Comparison of ENCODE assay signal across 2 cellular contexts in the genomic region with DNA sequence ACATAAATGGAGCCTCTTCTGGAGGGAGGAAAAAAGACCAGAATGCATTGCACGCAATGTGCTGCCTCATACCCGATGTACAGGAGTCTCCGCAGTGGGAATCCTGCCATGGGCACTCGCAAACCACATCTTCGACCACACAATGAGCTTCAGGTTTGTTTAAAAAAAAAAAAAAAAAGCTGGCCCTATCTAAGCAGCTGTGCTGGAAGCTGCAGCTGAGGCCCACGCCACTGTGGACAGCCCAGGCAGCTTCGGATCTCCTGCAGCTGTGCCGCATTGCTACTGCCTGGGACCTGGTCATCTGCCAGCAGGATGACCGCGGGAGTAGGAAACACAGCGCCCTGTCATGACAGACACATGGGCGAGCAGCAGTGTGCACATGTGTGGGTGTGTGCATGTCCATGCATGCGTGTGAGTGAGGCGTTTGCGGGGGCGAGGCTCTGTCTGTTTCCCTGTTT.
TF ChIP-seq lines count a peak whose summit lies in the region.

No MANE protein-coding gene starts in this region.

TF ChIP-seq in GM23338, 12 proteins besides CTCF, POLR2A, EP300 and RAD21 (continues in another document):
- TF ChIP-seq NANOG (IDR thresholded peaks at IDR 0.05; ENCODE audit: borderline replicate concordance) (no peak), POLR2AphosphoS5 (IDR thresholded peaks at IDR 0.05; ENCODE audit: low read depth) (no peak), ZNF114 (CRISPR knock-in tag; IDR thresholded peaks at IDR 0.05) (no peak), STAT1 (IDR thresholded peaks at IDR 0.05; ENCODE audit: unreplicated experiment) (no peak), EZH2phosphoT487 (IDR thresholded peaks at IDR 0.05; ENCODE audit: unreplicated experiment) (no peak), EZH2 (IDR thresholded peaks at IDR 0.05; ENCODE audit: low read depth, unreplicated experiment) (no peak), JUNB (IDR thresholded peaks at IDR 0.05; ENCODE audit: unreplicated experiment) (no peak)
- TF ChIP-seq, protein P1, sequence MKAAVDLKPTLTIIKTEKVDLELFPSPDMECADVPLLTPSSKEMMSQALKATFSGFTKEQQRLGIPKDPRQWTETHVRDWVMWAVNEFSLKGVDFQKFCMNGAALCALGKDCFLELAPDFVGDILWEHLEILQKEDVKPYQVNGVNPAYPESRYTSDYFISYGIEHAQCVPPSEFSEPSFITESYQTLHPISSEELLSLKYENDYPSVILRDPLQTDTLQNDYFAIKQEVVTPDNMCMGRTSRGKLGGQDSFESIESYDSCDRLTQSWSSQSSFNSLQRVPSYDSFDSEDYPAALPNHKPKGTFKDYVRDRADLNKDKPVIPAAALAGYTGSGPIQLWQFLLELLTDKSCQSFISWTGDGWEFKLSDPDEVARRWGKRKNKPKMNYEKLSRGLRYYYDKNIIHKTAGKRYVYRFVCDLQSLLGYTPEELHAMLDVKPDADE (IDR thresholded peaks at IDR 0.05) = no peak
- TF ChIP-seq, protein P2, sequence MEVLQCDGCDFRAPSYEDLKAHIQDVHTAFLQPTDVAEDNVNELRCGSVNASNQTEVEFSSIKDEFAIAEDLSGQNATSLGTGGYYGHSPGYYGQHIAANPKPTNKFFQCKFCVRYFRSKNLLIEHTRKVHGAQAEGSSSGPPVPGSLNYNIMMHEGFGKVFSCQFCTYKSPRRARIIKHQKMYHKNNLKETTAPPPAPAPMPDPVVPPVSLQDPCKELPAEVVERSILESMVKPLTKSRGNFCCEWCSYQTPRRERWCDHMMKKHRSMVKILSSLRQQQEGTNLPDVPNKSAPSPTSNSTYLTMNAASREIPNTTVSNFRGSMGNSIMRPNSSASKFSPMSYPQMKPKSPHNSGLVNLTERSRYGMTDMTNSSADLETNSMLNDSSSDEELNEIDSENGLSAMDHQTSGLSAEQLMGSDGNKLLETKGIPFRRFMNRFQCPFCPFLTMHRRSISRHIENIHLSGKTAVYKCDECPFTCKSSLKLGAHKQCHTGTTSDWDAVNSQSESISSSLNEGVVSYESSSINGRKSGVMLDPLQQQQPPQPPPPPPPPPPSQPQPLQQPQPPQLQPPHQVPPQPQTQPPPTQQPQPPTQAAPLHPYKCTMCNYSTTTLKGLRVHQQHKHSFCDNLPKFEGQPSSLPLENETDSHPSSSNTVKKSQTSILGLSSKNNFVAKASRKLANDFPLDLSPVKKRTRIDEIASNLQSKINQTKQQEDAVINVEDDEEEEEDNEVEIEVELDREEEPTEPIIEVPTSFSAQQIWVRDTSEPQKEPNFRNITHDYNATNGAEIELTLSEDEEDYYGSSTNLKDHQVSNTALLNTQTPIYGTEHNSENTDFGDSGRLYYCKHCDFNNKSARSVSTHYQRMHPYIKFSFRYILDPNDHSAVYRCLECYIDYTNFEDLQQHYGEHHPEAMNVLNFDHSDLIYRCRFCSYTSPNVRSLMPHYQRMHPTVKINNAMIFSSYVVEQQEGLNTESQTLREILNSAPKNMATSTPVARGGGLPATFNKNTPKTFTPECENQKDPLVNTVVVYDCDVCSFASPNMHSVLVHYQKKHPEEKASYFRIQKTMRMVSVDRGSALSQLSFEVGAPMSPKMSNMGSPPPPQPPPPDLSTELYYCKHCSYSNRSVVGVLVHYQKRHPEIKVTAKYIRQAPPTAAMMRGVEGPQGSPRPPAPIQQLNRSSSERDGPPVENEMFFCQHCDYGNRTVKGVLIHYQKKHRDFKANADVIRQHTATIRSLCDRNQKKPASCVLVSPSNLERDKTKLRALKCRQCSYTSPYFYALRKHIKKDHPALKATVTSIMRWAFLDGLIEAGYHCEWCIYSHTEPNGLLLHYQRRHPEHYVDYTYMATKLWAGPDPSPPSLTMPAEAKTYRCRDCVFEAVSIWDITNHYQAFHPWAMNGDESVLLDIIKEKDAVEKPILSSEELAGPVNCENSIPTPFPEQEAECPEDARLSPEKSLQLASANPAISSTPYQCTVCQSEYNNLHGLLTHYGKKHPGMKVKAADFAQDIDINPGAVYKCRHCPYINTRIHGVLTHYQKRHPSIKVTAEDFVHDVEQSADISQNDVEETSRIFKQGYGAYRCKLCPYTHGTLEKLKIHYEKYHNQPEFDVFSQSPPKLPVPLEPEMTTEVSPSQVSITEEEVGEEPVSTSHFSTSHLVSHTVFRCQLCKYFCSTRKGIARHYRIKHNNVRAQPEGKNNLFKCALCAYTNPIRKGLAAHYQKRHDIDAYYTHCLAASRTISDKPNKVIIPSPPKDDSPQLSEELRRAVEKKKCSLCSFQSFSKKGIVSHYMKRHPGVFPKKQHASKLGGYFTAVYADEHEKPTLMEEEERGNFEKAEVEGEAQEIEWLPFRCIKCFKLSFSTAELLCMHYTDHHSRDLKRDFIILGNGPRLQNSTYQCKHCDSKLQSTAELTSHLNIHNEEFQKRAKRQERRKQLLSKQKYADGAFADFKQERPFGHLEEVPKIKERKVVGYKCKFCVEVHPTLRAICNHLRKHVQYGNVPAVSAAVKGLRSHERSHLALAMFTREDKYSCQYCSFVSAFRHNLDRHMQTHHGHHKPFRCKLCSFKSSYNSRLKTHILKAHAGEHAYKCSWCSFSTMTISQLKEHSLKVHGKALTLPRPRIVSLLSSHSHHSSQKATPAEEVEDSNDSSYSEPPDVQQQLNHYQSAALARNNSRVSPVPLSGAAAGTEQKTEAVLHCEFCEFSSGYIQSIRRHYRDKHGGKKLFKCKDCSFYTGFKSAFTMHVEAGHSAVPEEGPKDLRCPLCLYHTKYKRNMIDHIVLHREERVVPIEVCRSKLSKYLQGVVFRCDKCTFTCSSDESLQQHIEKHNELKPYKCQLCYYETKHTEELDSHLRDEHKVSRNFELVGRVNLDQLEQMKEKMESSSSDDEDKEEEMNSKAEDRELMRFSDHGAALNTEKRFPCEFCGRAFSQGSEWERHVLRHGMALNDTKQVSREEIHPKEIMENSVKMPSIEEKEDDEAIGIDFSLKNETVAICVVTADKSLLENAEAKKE (CRISPR knock-in tag; IDR thresholded peaks at IDR 0.05) = no peak
- TF ChIP-seq, protein P3, sequence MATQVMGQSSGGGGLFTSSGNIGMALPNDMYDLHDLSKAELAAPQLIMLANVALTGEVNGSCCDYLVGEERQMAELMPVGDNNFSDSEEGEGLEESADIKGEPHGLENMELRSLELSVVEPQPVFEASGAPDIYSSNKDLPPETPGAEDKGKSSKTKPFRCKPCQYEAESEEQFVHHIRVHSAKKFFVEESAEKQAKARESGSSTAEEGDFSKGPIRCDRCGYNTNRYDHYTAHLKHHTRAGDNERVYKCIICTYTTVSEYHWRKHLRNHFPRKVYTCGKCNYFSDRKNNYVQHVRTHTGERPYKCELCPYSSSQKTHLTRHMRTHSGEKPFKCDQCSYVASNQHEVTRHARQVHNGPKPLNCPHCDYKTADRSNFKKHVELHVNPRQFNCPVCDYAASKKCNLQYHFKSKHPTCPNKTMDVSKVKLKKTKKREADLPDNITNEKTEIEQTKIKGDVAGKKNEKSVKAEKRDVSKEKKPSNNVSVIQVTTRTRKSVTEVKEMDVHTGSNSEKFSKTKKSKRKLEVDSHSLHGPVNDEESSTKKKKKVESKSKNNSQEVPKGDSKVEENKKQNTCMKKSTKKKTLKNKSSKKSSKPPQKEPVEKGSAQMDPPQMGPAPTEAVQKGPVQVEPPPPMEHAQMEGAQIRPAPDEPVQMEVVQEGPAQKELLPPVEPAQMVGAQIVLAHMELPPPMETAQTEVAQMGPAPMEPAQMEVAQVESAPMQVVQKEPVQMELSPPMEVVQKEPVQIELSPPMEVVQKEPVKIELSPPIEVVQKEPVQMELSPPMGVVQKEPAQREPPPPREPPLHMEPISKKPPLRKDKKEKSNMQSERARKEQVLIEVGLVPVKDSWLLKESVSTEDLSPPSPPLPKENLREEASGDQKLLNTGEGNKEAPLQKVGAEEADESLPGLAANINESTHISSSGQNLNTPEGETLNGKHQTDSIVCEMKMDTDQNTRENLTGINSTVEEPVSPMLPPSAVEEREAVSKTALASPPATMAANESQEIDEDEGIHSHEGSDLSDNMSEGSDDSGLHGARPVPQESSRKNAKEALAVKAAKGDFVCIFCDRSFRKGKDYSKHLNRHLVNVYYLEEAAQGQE (IDR thresholded peaks at IDR 0.05; ENCODE audit: unreplicated experiment) = no peak

TF ChIP-seq in SK-N-SH, 30 proteins besides CTCF, POLR2A, EP300 and RAD21:
- TF ChIP-seq MXI1 (IDR thresholded peaks at IDR 0.05; ENCODE audit: low read depth, low read length) (0 out of 2 replicates have a peak, but pooled peaks have one; percentile 39), TCF12 (IDR thresholded peaks at IDR 0.05) (no peak), ELF1 (IDR thresholded peaks at IDR 0.05) (no peak), YY1 (IDR thresholded peaks at IDR 0.05; ENCODE audit: low read depth) (no peak), FOXM1 (IDR thresholded peaks at IDR 0.05; ENCODE audit: low read depth) (no peak), FOSL2 (IDR thresholded peaks at IDR 0.05; ENCODE audit: borderline replicate concordance, low read depth) (no peak)
- TF ChIP-seq, protein P4, sequence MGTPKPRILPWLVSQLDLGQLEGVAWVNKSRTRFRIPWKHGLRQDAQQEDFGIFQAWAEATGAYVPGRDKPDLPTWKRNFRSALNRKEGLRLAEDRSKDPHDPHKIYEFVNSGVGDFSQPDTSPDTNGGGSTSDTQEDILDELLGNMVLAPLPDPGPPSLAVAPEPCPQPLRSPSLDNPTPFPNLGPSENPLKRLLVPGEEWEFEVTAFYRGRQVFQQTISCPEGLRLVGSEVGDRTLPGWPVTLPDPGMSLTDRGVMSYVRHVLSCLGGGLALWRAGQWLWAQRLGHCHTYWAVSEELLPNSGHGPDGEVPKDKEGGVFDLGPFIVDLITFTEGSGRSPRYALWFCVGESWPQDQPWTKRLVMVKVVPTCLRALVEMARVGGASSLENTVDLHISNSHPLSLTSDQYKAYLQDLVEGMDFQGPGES (IDR thresholded peaks at IDR 0.05; ENCODE audit: low read depth, low read length) = no peak
- TF ChIP-seq, protein P5, sequence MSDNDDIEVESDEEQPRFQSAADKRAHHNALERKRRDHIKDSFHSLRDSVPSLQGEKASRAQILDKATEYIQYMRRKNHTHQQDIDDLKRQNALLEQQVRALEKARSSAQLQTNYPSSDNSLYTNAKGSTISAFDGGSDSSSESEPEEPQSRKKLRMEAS (IDR thresholded peaks at IDR 0.05; ENCODE audit: low read depth) = no peak
